23 cellular contexts compared by ENCODE assay signal in genomic region chr12:21634245-21634644, GRCh38. TPM values are rescaled to one million over a fixed set of nuclear protein-coding genes. Genes with fewer than 3 reads are reported as not detected.
A peak's percentile ranks its signal among the peaks of the same experiment; 100 is the strongest.
DNase-seq lines count a peak whose midpoint lies in the region; ATAC-seq, FAIRE-seq and TF ChIP-seq lines count a peak whose summit lies in the region.
"Had no signal": no experiment of that assay in that cellular context is flagged by ENCODE, and none has a peak within 500 bp of the region (broad histone marks: within the 10 kb centered on the region; RNA-seq: fewer than 3 reads in every experiment).

No MANE protein-coding gene starts in this region.

- TF ChIP-seq CTCF in cardiac muscle cell (IDR thresholded peaks at IDR 0.05; ENCODE audit: low read depth, low read length), result no peak
- TF ChIP-seq CTCF in neural crest cell (conservative IDR thresholded peaks at IDR 0.05), result no peak
- no peak for TF ChIP-seq CTCF in esophagus squamous epithelium (IDR thresholded peaks at IDR 0.05)

- no peaks in the 10 kb centered on the region for H3K27me3 Mint-ChIP-seq in activated naive CD8-positive, alpha-beta T cell treated with anti-CD3 and anti-CD28 coated beads for 36 hours
- no peaks in the 10 kb centered on the region for H3K27me3 Mint-ChIP-seq in neural crest cell (ENCODE audit: low read depth)
- H3K27me3 Mint-ChIP-seq in effector memory CD8-positive, alpha-beta T cell, result no peaks in the 10 kb centered on the region

- peaks cover 58% of the 10 kb centered on the region for H3K36me3 Mint-ChIP-seq in activated naive CD8-positive, alpha-beta T cell treated with anti-CD3 and anti-CD28 coated beads for 36 hours
- peaks cover 36% of the 10 kb centered on the region for H3K36me3 Mint-ChIP-seq in neural crest cell (ENCODE audit: low read depth)
- H3K36me3 Mint-ChIP-seq in effector memory CD8-positive, alpha-beta T cell (ENCODE audit: insufficient read depth), result peaks cover 39% of the 10 kb centered on the region

- no peak overlapping the region for H3K4me3 Mint-ChIP-seq in activated naive CD8-positive, alpha-beta T cell treated with anti-CD3 and anti-CD28 coated beads for 36 hours
- H3K4me3 Mint-ChIP-seq in neural crest cell, result no peak overlapping the region
- H3K4me3 Mint-ChIP-seq in effector memory CD8-positive, alpha-beta T cell, result no peak overlapping the region

- H3K27me3 ChIP-seq in cardiac muscle cell, result no peaks in the 10 kb centered on the region
- no peaks in the 10 kb centered on the region for H3K27me3 ChIP-seq in right cardiac atrium (ENCODE audit: control insufficient read depth, insufficient read depth)
- no peaks in the 10 kb centered on the region for H3K27me3 ChIP-seq in esophagus squamous epithelium
- H3K27me3 ChIP-seq: BE2C had no signal

- H3K4me3 ChIP-seq in cardiac muscle cell (no peak overlapping the region), right cardiac atrium (ENCODE audit: low read length) (no peak overlapping the region), esophagus squamous epithelium (no peak overlapping the region)

- H3K4me1 Mint-ChIP-seq in activated naive CD8-positive, alpha-beta T cell treated with anti-CD3 and anti-CD28 coated beads for 36 hours, result peaks cover 16% of the 10 kb centered on the region
- no peaks in the 10 kb centered on the region for H3K4me1 Mint-ChIP-seq in neural crest cell
- H3K4me1 Mint-ChIP-seq in effector memory CD8-positive, alpha-beta T cell (ENCODE audit: low read depth in 2 of 2), result peaks cover 0 to 12% of the 10 kb centered on the region in 2 donors

- WGBS in right cardiac atrium, result 97% methylated on average over 3 of the region's 3 CpGs
- WGBS in esophagus squamous epithelium, 2 donors, result 100% methylated on average over 3 of the region's 3 CpGs

- intact Hi-C loops in right cardiac atrium (cut with DNase I) (no loop called here), esophagus squamous epithelium (cut with DNase I) (no loop called here)

- peak overlapping the region; percentile 18 for H3K27ac ChIP-seq in cardiac muscle cell
- no peak overlapping the region for H3K27ac ChIP-seq in right cardiac atrium (ENCODE audit: low read length)
- H3K27ac ChIP-seq in esophagus squamous epithelium, result no peak overlapping the region

- peaks cover 48% of the 10 kb centered on the region for H3K36me3 ChIP-seq in cardiac muscle cell
- peaks cover 0 to 54% (median 6%) of the 10 kb centered on the region in 3 donors for H3K36me3 ChIP-seq in esophagus squamous epithelium

- peak overlapping the region; percentile 5 for H3K27ac Mint-ChIP-seq in activated naive CD8-positive, alpha-beta T cell treated with anti-CD3 and anti-CD28 coated beads for 36 hours
- peak overlapping the region; percentile 27 for H3K27ac Mint-ChIP-seq in neural crest cell (ENCODE audit: unreplicated experiment)
- no peak overlapping the region for H3K27ac Mint-ChIP-seq in effector memory CD8-positive, alpha-beta T cell

- ATAC-seq in right cardiac atrium, result no peak
- no peak for ATAC-seq in effector memory CD8-positive, alpha-beta T cell (replicated peaks)
- ATAC-seq: Panc1, SK-N-SH treated with all-trans-retinoic acid at 6 μM for 48 hours had no signal

- H3K9me3 ChIP-seq in cardiac muscle cell (ENCODE audit: low read depth), result no peaks in the 10 kb centered on the region
- no peaks in the 10 kb centered on the region for H3K9me3 ChIP-seq in right cardiac atrium (ENCODE audit: control insufficient read depth, low read length)
- no peaks in the 10 kb centered on the region for H3K9me3 ChIP-seq in esophagus squamous epithelium
- H3K9me3 ChIP-seq: BE2C, Caco-2 had no signal

- H3K4me1 ChIP-seq in cardiac muscle cell (ENCODE audit: low read depth) (no peaks in the 10 kb centered on the region), right cardiac atrium (ENCODE audit: control insufficient read depth, insufficient read depth, low read length) (no peaks in the 10 kb centered on the region), esophagus squamous epithelium (no peaks in the 10 kb centered on the region)
- H3K4me1 ChIP-seq: BE2C had no signal

- no peak for DNase-seq in cardiac muscle cell (ENCODE audit: low read depth in 1 of 2, low spot score in 1 of 2)
- no peak for DNase-seq in right cardiac atrium
- no peak for DNase-seq in GM12891 (ENCODE audit: insufficient read length, low spot score)
- DNase-seq in activated naive CD8-positive, alpha-beta T cell treated with anti-CD3 and anti-CD28 coated beads for 36 hours, result no peak
- DNase-seq in neural crest cell (ENCODE audit: low read depth, low spot score), result no peak
- DNase-seq in effector memory CD8-positive, alpha-beta T cell, result no peak
- no peak for DNase-seq in esophagus squamous epithelium (lab: John Stamatoyannopoulos, UW)
- no peak for DNase-seq in dermis blood vessel endothelial cell
- DNase-seq: BE2C, Caco-2, DMS153, GDM1, IMR-90, MV-4-11, NCI-H1105 treated with DMSO at 0.1 percent for 48 hours, NCI-H2029 treated with DMSO at 0.1 percent for 48 hours, NCI-H2171, NCI-H345, NCI-H524, NCI-H82, SIG-M5 had no signal

- TF ChIP-seq POLR2A in GM12891 (IDR thresholded peaks at IDR 0.05; ENCODE audit: low read depth, low read length) (no peak), esophagus squamous epithelium (IDR thresholded peaks at IDR 0.05) (no peak)

- H3K9me3 Mint-ChIP-seq in activated naive CD8-positive, alpha-beta T cell treated with anti-CD3 and anti-CD28 coated beads for 36 hours, result no peaks in the 10 kb centered on the region
- H3K9me3 Mint-ChIP-seq in neural crest cell, result no peaks in the 10 kb centered on the region
- H3K9me3 Mint-ChIP-seq in effector memory CD8-positive, alpha-beta T cell, result no peaks in the 10 kb centered on the region

- no peak for FAIRE-seq in GM12891 (lab: Jason Lieb, UNC)

TF ChIP-seq in GM12891, 5 proteins besides CTCF, POLR2A, EP300 and RAD21:
- TF ChIP-seq POLR2AphosphoS5 (IDR thresholded peaks at IDR 0.05; ENCODE audit: low read depth, low read length) (0 out of 2 replicates have a peak, but pooled peaks have one; percentile 45), TAF1 (IDR thresholded peaks at IDR 0.05; ENCODE audit: low read depth, low read length) (no peak)

RNA-seq across cellular contexts. Expression of gene LDHB, which starts 23.4 kb away (rescaled TPM):
- 842 and 1,015 TPM in 2 replicates for total RNA-seq in cardiac muscle cell
- 1,645 and 1,792 TPM in 2 replicates for polyA plus RNA-seq in cardiac muscle cell
- 1,000 to 10,000 TPM; 1,103 to 1,635 (median 1,254) TPM for total RNA-seq in right cardiac atrium
- 1,488 TPM for polyA plus RNA-seq in right cardiac atrium
- polyA plus RNA-seq in GM12891 (2012; ENCODE audit: low read depth, missing spikeins), result 1,494 TPM
- 1,000 to 10,000 TPM; 1,947 to 1,996 TPM for total RNA-seq in activated naive CD8-positive, alpha-beta T cell treated with anti-CD3 and anti-CD28 coated beads for 36 hours
- 1,356 and 1,383 TPM in 2 replicates for total RNA-seq in neural crest cell
- total RNA-seq in esophagus squamous epithelium, result 100 to 1,000 TPM in 3 of 4 donors, 10 to 100 TPM in 1; 79.1 to 251 (median 213) TPM
- 438 and 588 TPM in 2 replicates for total RNA-seq in dermis blood vessel endothelial cell

RNA-seq across cellular contexts. Expression of gene GYS2, which starts 29.6 kb away (rescaled TPM):
- total RNA-seq in cardiac muscle cell, result not detected in 2 replicates
- polyA plus RNA-seq in cardiac muscle cell, result not detected in 2 replicates
- total RNA-seq in right cardiac atrium, result under 1 TPM in 1 of 4 donors, not detected in 3; 0.12 TPM
- polyA plus RNA-seq in right cardiac atrium, result 0.16 TPM
- polyA plus RNA-seq in GM12891 (2012; ENCODE audit: low read depth, missing spikeins), result not detected
- not detected for total RNA-seq in activated naive CD8-positive, alpha-beta T cell treated with anti-CD3 and anti-CD28 coated beads for 36 hours
- total RNA-seq in neural crest cell, result not detected in 2 replicates
- 10 to 100 TPM in 1 of 4 donors, 1 to 10 TPM in 2, under 1 TPM in 1; 0.29 to 12.9 (median 3.2) TPM for total RNA-seq in esophagus squamous epithelium
- total RNA-seq in dermis blood vessel endothelial cell, result not detected in 2 replicates
- total RNA-seq: IMR-90 had no signal
- polyA plus RNA-seq: IMR-90 had no signal

Comparison
In these comparisons a context has a peak if more than half of its experiments do, and no peak if none do; other contexts are left out.
1. H3K27ac Mint-ChIP-seq: peak in activated naive CD8-positive, alpha-beta T cell treated with anti-CD3 and anti-CD28 coated beads for 36 hours (single experiment) and neural crest cell (single experiment); none in effector memory CD8-positive, alpha-beta T cell (0 of 2).